In the genomic region with DNA sequence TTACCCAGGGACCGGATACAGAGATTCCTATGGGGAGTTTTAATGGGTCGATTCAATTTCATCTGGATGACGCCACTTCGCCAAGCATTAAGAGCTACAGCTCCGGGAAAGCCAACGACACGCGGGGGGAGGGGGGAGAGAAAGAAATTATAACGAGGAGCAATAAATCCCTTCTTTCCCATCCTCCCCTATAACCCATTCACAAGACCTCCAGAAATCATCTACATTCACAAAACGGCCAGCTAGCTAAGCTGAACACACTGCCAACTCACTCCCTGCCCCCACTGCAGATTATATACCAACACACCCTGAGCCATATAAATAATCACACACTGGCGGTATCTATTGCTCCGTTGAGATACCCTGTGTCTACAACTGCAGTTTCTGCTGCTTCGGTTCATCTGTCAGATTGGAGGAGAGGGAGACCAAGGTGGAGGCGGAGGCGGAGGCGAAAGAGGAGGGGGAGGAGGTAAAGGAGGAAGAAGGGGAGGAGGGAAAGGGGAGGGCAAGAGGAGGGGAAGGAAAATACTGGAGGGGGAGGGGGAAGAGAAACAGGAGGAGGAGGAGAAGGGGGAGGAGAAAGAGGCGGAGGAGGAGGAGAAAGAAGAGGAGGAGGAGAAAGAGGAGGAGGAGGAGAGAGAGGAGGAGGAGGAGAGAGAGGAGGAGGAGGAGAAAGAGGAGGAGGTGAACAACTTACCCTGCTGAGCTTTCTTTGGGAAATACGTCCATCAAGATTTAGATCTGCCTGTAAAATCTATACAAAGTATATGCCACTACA, we compare ENCODE assay signal across 8 cellular contexts.
A peak's percentile ranks its signal among the peaks of the same experiment; 100 is the strongest.
DNase-seq lines count a peak whose midpoint lies in the region; ATAC-seq and TF ChIP-seq lines count a peak whose summit lies in the region.

No MANE protein-coding gene starts in this region.

- no peaks in the 10 kb centered on the region for H3K27me3 Mint-ChIP-seq in activated naive CD4-positive, alpha-beta T cell treated with anti-CD3 and anti-CD28 coated beads, Interleukin-2, amount 50 U/mL, for 24 hours
- no peaks in the 10 kb centered on the region for H3K27me3 Mint-ChIP-seq in glutamatergic neuron (ENCODE audit: unreplicated experiment)

- H3K4me3 Mint-ChIP-seq in activated naive CD4-positive, alpha-beta T cell treated with anti-CD3 and anti-CD28 coated beads, Interleukin-2, amount 50 U/mL, for 24 hours: peak overlapping the region; percentile 70
- H3K4me3 Mint-ChIP-seq in glutamatergic neuron (ENCODE audit: unreplicated experiment): peak overlapping the region; percentile 88

- H3K27ac ChIP-seq in osteoblast (ENCODE audit: low read depth, low read length): no peak overlapping the region

- H3K4me2 ChIP-seq in osteoblast (ENCODE audit: insufficient read depth, low read length): peak overlapping the region; percentile 84

- peaks cover 9% of the 10 kb centered on the region for H3K4me1 Mint-ChIP-seq in activated naive CD4-positive, alpha-beta T cell treated with anti-CD3 and anti-CD28 coated beads, Interleukin-2, amount 50 U/mL, for 24 hours
- no peaks in the 10 kb centered on the region for H3K4me1 Mint-ChIP-seq in glutamatergic neuron (ENCODE audit: low read depth, unreplicated experiment)

- H3K4me1 ChIP-seq in osteoblast (ENCODE audit: insufficient read depth, low read length): peaks cover 4% of the 10 kb centered on the region

- no peaks in the 10 kb centered on the region for H3K36me3 ChIP-seq in osteoblast (ENCODE audit: insufficient read depth, low read length)

- no peaks in the 10 kb centered on the region for H3K9me3 Mint-ChIP-seq in activated naive CD4-positive, alpha-beta T cell treated with anti-CD3 and anti-CD28 coated beads, Interleukin-2, amount 50 U/mL, for 24 hours
- peaks cover 6% of the 10 kb centered on the region for H3K9me3 Mint-ChIP-seq in glutamatergic neuron (ENCODE audit: unreplicated experiment)

- H2AFZ ChIP-seq in osteoblast (ENCODE audit: low read length): peak overlapping the region; percentile 89

- H3K36me3 Mint-ChIP-seq in activated naive CD4-positive, alpha-beta T cell treated with anti-CD3 and anti-CD28 coated beads, Interleukin-2, amount 50 U/mL, for 24 hours: no peaks in the 10 kb centered on the region
- H3K36me3 Mint-ChIP-seq in glutamatergic neuron (ENCODE audit: unreplicated experiment): no peaks in the 10 kb centered on the region

- no peaks in the 10 kb centered on the region for H3K79me2 ChIP-seq in osteoblast (ENCODE audit: insufficient read depth, low read length)

- peak overlapping the region; percentile 79 for H3K4me3 ChIP-seq in osteoblast (ENCODE audit: insufficient read depth, low read length)

- no peak for ATAC-seq in GM21786 (IDR thresholded peaks at IDR 0.05; ENCODE audit: unreplicated experiment)

- no peaks in the 10 kb centered on the region for H3K27me3 ChIP-seq in osteoblast (ENCODE audit: insufficient read depth, low read length)

- TF ChIP-seq CTCF in glutamatergic neuron (IDR thresholded peaks at IDR 0.05; ENCODE audit: partially characterized antibody, unreplicated experiment) (no peak), osteoblast (IDR thresholded peaks at IDR 0.05; ENCODE audit: extremely low read depth, low read depth, low read length) (no peak)

- H3K9me3 ChIP-seq in osteoblast (ENCODE audit: low read depth, low read length): no peaks in the 10 kb centered on the region

- H3K27ac Mint-ChIP-seq in activated naive CD4-positive, alpha-beta T cell treated with anti-CD3 and anti-CD28 coated beads, Interleukin-2, amount 50 U/mL, for 24 hours: no peak overlapping the region
- H3K27ac Mint-ChIP-seq in glutamatergic neuron (ENCODE audit: unreplicated experiment): peak overlapping the region; percentile 94

- no peaks in the 10 kb centered on the region for H4K20me1 ChIP-seq in osteoblast (ENCODE audit: insufficient read depth, low read length)

- DNase-seq in SHP77 (lab: John Stamatoyannopoulos, UW) (peak; percentile 0 to 11), SHP77 treated with DMSO at 0.1 percent for 48 hours (lab: John Stamatoyannopoulos, UW) (no peak), NCI-H526 (lab: John Stamatoyannopoulos, UW) (peak; percentile 74 to 77), glutamatergic neuron (peak; percentile 40), osteoblast (ENCODE audit: insufficient read length, low spot score, missing footprints) (peak; percentile 75), epidermal melanocyte (ENCODE audit: insufficient read length, low spot score) (no peak)

Comparison
In these comparisons a context has a peak if more than half of its experiments do, and no peak if none do; other contexts are left out.
1. DNase-seq: peak in SHP77 (2 of 2), NCI-H526 (2 of 2), glutamatergic neuron (single experiment) and osteoblast (single experiment); none in SHP77 treated with DMSO at 0.1 percent for 48 hours (single experiment) and epidermal melanocyte (single experiment).